34 cellular contexts compared by ENCODE assay signal in the genomic region with DNA sequence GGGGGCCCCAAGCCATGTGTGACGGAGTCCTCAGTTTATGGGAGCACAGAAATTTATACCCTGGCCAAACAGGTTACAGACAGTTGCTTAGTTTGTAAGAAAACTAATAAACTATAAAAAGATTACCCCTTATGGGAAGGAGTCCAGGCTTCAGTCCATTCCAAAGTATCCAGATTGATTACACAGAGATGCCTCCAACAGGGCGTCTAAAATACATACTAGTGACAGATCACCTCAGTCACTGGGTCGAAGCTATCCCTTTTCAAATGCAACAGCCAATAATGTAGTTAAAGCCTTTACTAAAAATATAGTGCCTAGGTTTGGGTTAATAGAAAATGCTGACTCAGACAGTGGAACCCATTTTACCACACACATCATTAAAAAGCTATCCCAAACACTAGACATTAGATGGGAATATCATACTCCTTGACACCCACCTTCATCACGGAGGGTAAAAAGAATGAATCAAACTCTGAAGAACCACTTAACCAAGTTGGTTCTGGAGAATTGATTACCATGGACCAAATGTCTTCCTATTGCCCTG.
"Had no signal": no experiment of that assay in that cellular context is flagged by ENCODE, and none has a peak within 500 bp of the region (broad histone marks: within the 10 kb centered on the region; RNA-seq: fewer than 3 reads in every experiment).

No MANE protein-coding gene starts in this region.

- H3K27ac Mint-ChIP-seq: activated CD4-positive, alpha-beta memory T cell treated with anti-CD3 and anti-CD28 coated beads, Interleukin-2, amount 10 ng/mL, durations not matched to agents 7 days and 5 days; activated CD8-positive, alpha-beta memory T cell treated with anti-CD3 and anti-CD28 coated beads, Interleukin-2, amount 10 ng/mL, durations not matched to agents 7 days and 5 days; activated naive CD4-positive, alpha-beta T cell treated with anti-CD3 and anti-CD28 coated beads, Interleukin-2, amount 10 ng/mL, durations not matched to agents 7 days and 5 days; activated naive CD8-positive, alpha-beta T cell treated with anti-CD3 and anti-CD28 coated beads, Interleukin-2, amount 50 U/mL, for 24 hours; T-cell had no signal

- H3K4me3 ChIP-seq: Peyer's patch, SJSA1 had no signal

- DNase-seq: activated CD4-positive, alpha-beta memory T cell treated with anti-CD3 and anti-CD28 coated beads, Interleukin-2, amount 10 ng/mL, durations not matched to agents 7 days and 5 days; activated CD4-positive, alpha-beta T cell treated with anti-CD3 and anti-CD28 coated beads for 1 hour; activated CD4-positive, alpha-beta T cell treated with anti-CD3 and anti-CD28 coated beads for 48 hours; activated CD4-positive, CD25-positive, alpha-beta regulatory T cell; activated CD8-positive, alpha-beta memory T cell treated with anti-CD3 and anti-CD28 coated beads for 24 hours; activated CD8-positive, alpha-beta memory T cell treated with anti-CD3 and anti-CD28 coated beads, Interleukin-2, amount 10 ng/mL, durations not matched to agents 7 days and 5 days; activated CD8-positive, alpha-beta memory T cell treated with anti-CD3 and anti-CD28 coated beads, Interleukin-2, amount 50 U/mL, for 48 hours; activated effector memory CD4-positive, alpha-beta T cell treated with Interleukin-2 at 50 U/mL for 16 hours; activated naive CD4-positive, alpha-beta T cell treated with anti-CD3 and anti-CD28 coated beads, Interleukin-2, amount 10 ng/mL, durations not matched to agents 7 days and 5 days; activated naive CD8-positive, alpha-beta T cell treated with anti-CD3 and anti-CD28 coated beads, Interleukin-2, amount 50 U/mL, for 24 hours; activated T-cell treated with anti-CD3 and anti-CD28 coated beads, Interleukin-2, amount 50 U/mL, for 48 hours; anterior cingulate cortex; brain microvascular endothelial cell; central memory CD4-positive, alpha-beta T cell; NCI-H1048; NCI-H1105 treated with DMSO at 0.1 percent for 48 hours; NCI-H1436 treated with DMSO at 0.1 percent for 48 hours; NCI-H1694 treated with DMSO at 0.1 percent for 48 hours; NCI-H2029; NCI-H345; NCI-H524 treated with DMSO at 0.1 percent for 48 hours; NK-92 treated with Interleukin-12 subunit alpha and Interleukin-12 subunit beta, amount 100 ng/mL, for 24 hours; PC-3; Peyer's patch; RPMI8226; SHP77 treated with DMSO at 0.1 percent for 48 hours; T-cell; T-helper 2 cell; T-helper 9 cell; WERI-Rb-1 had no signal

- ATAC-seq: activated CD8-positive, alpha-beta memory T cell treated with anti-CD3 and anti-CD28 coated beads, Interleukin-2, amount 10 ng/mL, durations not matched to agents 7 days and 5 days; activated naive CD8-positive, alpha-beta T cell treated with anti-CD3 and anti-CD28 coated beads, Interleukin-2, amount 50 U/mL, for 24 hours; PC-3; SK-N-SH treated with all-trans-retinoic acid at 6 μM for 48 hours; T-cell had no signal

- H3K4me1 ChIP-seq: Peyer's patch had no signal

- H3K27me3 Mint-ChIP-seq: activated CD4-positive, alpha-beta memory T cell treated with anti-CD3 and anti-CD28 coated beads, Interleukin-2, amount 10 ng/mL, durations not matched to agents 7 days and 5 days; activated CD8-positive, alpha-beta memory T cell treated with anti-CD3 and anti-CD28 coated beads, Interleukin-2, amount 10 ng/mL, durations not matched to agents 7 days and 5 days; activated naive CD4-positive, alpha-beta T cell treated with anti-CD3 and anti-CD28 coated beads, Interleukin-2, amount 10 ng/mL, durations not matched to agents 7 days and 5 days; activated naive CD8-positive, alpha-beta T cell; activated naive CD8-positive, alpha-beta T cell treated with anti-CD3 and anti-CD28 coated beads, Interleukin-2, amount 50 U/mL, for 24 hours; T-cell had no signal

- H3K27ac ChIP-seq: brain microvascular endothelial cell, KMS-11, Peyer's patch, SJSA1, WERI-Rb-1 had no signal

- H3K9me3 ChIP-seq: Peyer's patch, SJSA1 had no signal

- H3K4me3 Mint-ChIP-seq: activated CD4-positive, alpha-beta memory T cell treated with anti-CD3 and anti-CD28 coated beads, Interleukin-2, amount 10 ng/mL, durations not matched to agents 7 days and 5 days; activated CD8-positive, alpha-beta memory T cell treated with anti-CD3 and anti-CD28 coated beads, Interleukin-2, amount 10 ng/mL, durations not matched to agents 7 days and 5 days; activated naive CD4-positive, alpha-beta T cell treated with anti-CD3 and anti-CD28 coated beads, Interleukin-2, amount 10 ng/mL, durations not matched to agents 7 days and 5 days; activated naive CD8-positive, alpha-beta T cell; activated naive CD8-positive, alpha-beta T cell treated with anti-CD3 and anti-CD28 coated beads, Interleukin-2, amount 50 U/mL, for 24 hours; T-cell had no signal

- H3K9ac ChIP-seq: KMS-11 had no signal

- H3K27me3 ChIP-seq: brain microvascular endothelial cell, Peyer's patch, SJSA1 had no signal

- H3K4me2 ChIP-seq: KMS-11 had no signal
